ENCODE assay signal across 8 cellular contexts in the genomic region with DNA sequence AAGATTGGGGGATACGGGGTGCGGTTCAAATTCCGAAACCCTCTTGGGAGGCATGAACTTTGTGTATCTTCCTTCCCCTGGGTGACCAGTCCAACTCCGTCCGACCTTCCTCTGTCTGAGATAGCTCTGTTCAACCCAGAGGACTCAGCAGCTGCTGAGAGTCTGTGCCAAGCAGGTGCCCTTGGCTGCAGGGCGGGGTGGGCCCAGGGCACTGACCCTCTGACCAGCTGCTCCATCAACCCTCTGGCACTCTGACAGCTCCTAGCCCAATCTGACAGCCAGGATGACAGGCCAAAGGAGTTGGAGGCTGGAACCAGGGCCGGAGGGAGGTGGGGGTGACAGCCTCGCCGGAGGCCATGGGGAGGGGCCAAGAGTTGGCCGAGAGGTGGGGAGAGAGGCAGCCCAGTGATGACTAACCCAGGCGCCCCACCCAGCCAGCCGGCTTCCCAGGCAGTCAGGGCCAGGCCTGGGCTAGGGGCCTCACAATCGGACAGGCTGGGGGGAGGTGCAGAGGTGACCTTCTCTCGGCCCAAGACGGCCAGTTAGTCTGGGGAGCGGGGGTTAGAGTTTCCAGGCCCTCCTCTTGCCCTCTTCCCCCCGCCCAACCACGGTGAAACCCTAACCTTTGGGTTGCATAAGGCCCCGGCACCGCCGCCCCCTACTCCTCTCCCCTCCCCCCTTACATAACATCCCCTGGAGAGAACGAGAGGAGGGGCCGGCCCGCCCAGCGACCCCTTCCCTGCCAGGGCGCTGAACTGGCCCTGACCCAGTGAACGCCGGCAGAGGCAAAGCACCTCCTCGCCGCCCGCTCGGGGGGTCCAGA. TPM values are rescaled to one million over a fixed set of nuclear protein-coding genes. Genes with fewer than 3 reads are reported as not detected.
A peak's percentile ranks its signal among the peaks of the same experiment; 100 is the strongest.
DNase-seq lines count a peak whose midpoint lies in the region; ATAC-seq and TF ChIP-seq lines count a peak whose summit lies in the region.

No MANE protein-coding gene starts in this region.

- no peak overlapping the region for H2AFZ ChIP-seq in ACC112 (ENCODE audit: low read length, unreplicated experiment)

- H3K4me3 ChIP-seq in ACC112 (ENCODE audit: low read depth, low read length) (peak overlapping the region; percentile 95), HL-60 (replicated peaks; ENCODE audit: insufficient read depth, low read length) (peak overlapping the region; percentile 78)

- peak overlapping the region; percentile 91 for H3K27ac Mint-ChIP-seq in chondrocyte (ENCODE audit: unreplicated experiment)

- no peak for DNase-seq in HL-60 (ENCODE audit: low read depth in 1 of 2, low spot score in 1 of 2)
- peak; percentile 24 for DNase-seq in T-helper 22 cell (ENCODE audit: low read depth)
- no peak for DNase-seq in chondrocyte (ENCODE audit: low spot score)
- peak; percentile 65 for DNase-seq in kidney glomerular epithelial cell (lab: John Stamatoyannopoulos, UW)
- peak; percentile 30 for DNase-seq in stimulated activated CD4-positive, alpha-beta T cell treated with anti-CD3 and anti-CD28 coated beads, Interleukin-2, amount 100 ng/mL, for 4 hours (ENCODE audit: low read depth)
- no peak for DNase-seq in SKM-1 (lab: John Stamatoyannopoulos, UW; ENCODE audit: unreplicated experiment)

- ATAC-seq in GM18858 (IDR thresholded peaks at IDR 0.05; ENCODE audit: unreplicated experiment): no peak

- TF ChIP-seq CTCF in HL-60 (IDR thresholded peaks at IDR 0.05; ENCODE audit: insufficient read depth, low read length) (no peak), chondrocyte (IDR thresholded peaks at IDR 0.05) (no peak)

- peaks cover 48% of the 10 kb centered on the region for H3K4me1 ChIP-seq in ACC112 (ENCODE audit: control insufficient read depth, insufficient read depth, low read length, unreplicated experiment)

- peak overlapping the region; percentile 97 for H3K27ac ChIP-seq in ACC112 (ENCODE audit: low read depth, low read length)
- no peak overlapping the region for H3K27ac ChIP-seq in HL-60 (replicated peaks)

- H3K4me3 Mint-ChIP-seq in chondrocyte (ENCODE audit: unreplicated experiment): peak overlapping the region; percentile 97

- H3K9me3 Mint-ChIP-seq in chondrocyte (ENCODE audit: low read depth): no peaks in the 10 kb centered on the region

- H3K27me3 Mint-ChIP-seq in chondrocyte (ENCODE audit: low read depth): no peaks in the 10 kb centered on the region

- no peaks in the 10 kb centered on the region for H3K27me3 ChIP-seq in ACC112 (ENCODE audit: insufficient read depth, low read length)
- peaks cover 2% of the 10 kb centered on the region for H3K27me3 ChIP-seq in HL-60 (ENCODE audit: insufficient read depth, poor library complexity, severe bottlenecking)

- peaks cover 41% of the 10 kb centered on the region for H3K79me2 ChIP-seq in ACC112 (ENCODE audit: control insufficient read depth, insufficient read depth, low read length, unreplicated experiment)

- H3K4me1 Mint-ChIP-seq in chondrocyte (ENCODE audit: low read depth): peaks cover 53% of the 10 kb centered on the region

- peaks cover 29% of the 10 kb centered on the region for H3K36me3 Mint-ChIP-seq in chondrocyte (ENCODE audit: low read depth)

- H3K36me3 ChIP-seq in ACC112 (ENCODE audit: insufficient read depth, low read length): peaks cover 29% of the 10 kb centered on the region

RNA-seq across cellular contexts. Expression of a gene that starts 5.0 kb away (rescaled TPM):
- 5.6 to 9.5 TPM (median 9.2 TPM) in 3 replicates for total RNA-seq in chondrocyte

RNA-seq across cellular contexts. Expression of a gene that starts 9.3 kb away (rescaled TPM):
- 14.8 to 18.6 TPM (median 16.2 TPM) in 3 replicates for total RNA-seq in chondrocyte

RNA-seq across cellular contexts. Expression of a gene that starts 27.5 kb away (rescaled TPM):
- total RNA-seq in chondrocyte: 0.15 to 0.24 TPM (median 0.15 TPM) in 3 replicates

RNA-seq across cellular contexts. Expression of a gene that starts 30.5 kb away (rescaled TPM):
- 164 to 235 TPM (median 164 TPM) in 3 replicates for total RNA-seq in chondrocyte

RNA-seq across cellular contexts. Expression of a gene that starts 46.7 kb away (rescaled TPM):
- total RNA-seq in chondrocyte: 14.6 to 69.2 TPM (median 15.2 TPM) in 3 replicates

Comparison
In these comparisons a context has a peak if more than half of its experiments do, and no peak if none do; other contexts are left out.
1. DNase-seq: peak in T-helper 22 cell (single experiment), kidney glomerular epithelial cell (single experiment) and stimulated activated CD4-positive, alpha-beta T cell treated with anti-CD3 and anti-CD28 coated beads, Interleukin-2, amount 100 ng/mL, for 4 hours (single experiment); none in HL-60 (0 of 2), chondrocyte (single experiment) and SKM-1 (single experiment).